Comparison of ENCODE assay signal across 14 cellular contexts in genomic region chr7:121212031-121212430, GRCh38.
DNase-seq lines count a peak whose midpoint lies in the region; ATAC-seq and TF ChIP-seq lines count a peak whose summit lies in the region.
"Had no signal": no experiment of that assay in that cellular context is flagged by ENCODE, and none has a peak within 500 bp of the region (broad histone marks: within the 10 kb centered on the region; RNA-seq: fewer than 3 reads in every experiment).

No MANE protein-coding gene starts in this region.

- no peak for TF ChIP-seq CTCF in gastroesophageal sphincter (IDR thresholded peaks at IDR 0.05)

- TF ChIP-seq POLR2A in gastroesophageal sphincter (IDR thresholded peaks at IDR 0.05) = no peak

- peaks cover 0 to 18% (median 0%) of the 10 kb centered on the region in 3 donors for H3K4me1 ChIP-seq in gastroesophageal sphincter
- H3K4me1 ChIP-seq: Caco-2 had no signal

- DNase-seq in DMS 273 (lab: John Stamatoyannopoulos, UW; ENCODE audit: unreplicated experiment) (peak; percentile 42), DMS 273 treated with DMSO at 0.1 percent for 48 hours (lab: John Stamatoyannopoulos, UW) (no peak), NCI-H69 (lab: John Stamatoyannopoulos, UW) (peak; percentile 79), fibroblast of peridontal ligament (ENCODE audit: extremely low read depth) (peak; percentile 58), NCI-H526 treated with DMSO at 0.1 percent for 48 hours (lab: John Stamatoyannopoulos, UW) (no peak), mesenteric fat pad (ENCODE audit: low spot score) (no peak)
- DNase-seq in stimulated activated naive CD4-positive, alpha-beta T cell (lab: John Stamatoyannopoulos, UW) = no peak
- DNase-seq: Caco-2; CD8-positive, alpha-beta memory T cell; GM23248 had no signal

- H3K27ac ChIP-seq in gastroesophageal sphincter = no peak overlapping the region
- H3K27ac ChIP-seq: 22Rv1, GM23248 had no signal

- no peak overlapping the region for H3K4me3 ChIP-seq in gastroesophageal sphincter
- H3K4me3 ChIP-seq: GM23248 had no signal

- H3K9me3 ChIP-seq in gastroesophageal sphincter = no peaks in the 10 kb centered on the region
- H3K9me3 ChIP-seq: Caco-2 had no signal

- no peaks in the 10 kb centered on the region for H3K36me3 ChIP-seq in gastroesophageal sphincter

- H3K27me3 ChIP-seq in gastroesophageal sphincter = no peaks in the 10 kb centered on the region

- ATAC-seq in gastroesophageal sphincter = no peak
- ATAC-seq: HCT116, HepG2 had no signal

- 57% methylated on average over 2 of the region's 2 CpGs; no CpG with 5 or more reads in 1 of the 2 donors for WGBS in gastroesophageal sphincter (ENCODE audit: low coverage in 1 of 2), 2 donors

- TF ChIP-seq EP300 in gastroesophageal sphincter (IDR thresholded peaks at IDR 0.05) = no peak

Comparison
In these comparisons a context has a peak if more than half of its experiments do, and no peak if none do; other contexts are left out.
1. DNase-seq: peak in DMS 273 (single experiment), NCI-H69 (single experiment) and fibroblast of peridontal ligament (single experiment); none in DMS 273 treated with DMSO at 0.1 percent for 48 hours (single experiment), stimulated activated naive CD4-positive, alpha-beta T cell (0 of 6), NCI-H526 treated with DMSO at 0.1 percent for 48 hours (single experiment) and mesenteric fat pad (single experiment).